Comparison of ENCODE assay signal across 17 cellular contexts in the genomic region with DNA sequence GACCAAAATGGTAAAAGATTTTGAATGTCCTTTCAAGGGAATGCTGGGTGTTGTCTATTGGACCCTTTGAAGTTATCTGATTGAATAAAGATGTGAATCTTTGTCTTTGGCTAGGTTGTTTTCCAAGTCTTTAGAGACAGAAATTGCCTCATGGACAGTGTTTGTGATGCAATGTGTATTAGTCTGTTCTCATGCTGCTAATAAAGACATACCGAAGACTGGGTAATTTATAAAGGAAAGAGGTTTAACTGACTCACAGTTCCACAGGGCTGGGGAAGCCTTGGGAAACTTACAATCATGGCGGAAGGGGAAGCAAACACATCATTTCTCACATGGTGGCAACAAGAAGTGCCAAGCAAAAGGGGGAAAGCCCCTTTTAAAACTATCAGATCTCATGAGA.
DNase-seq lines count a peak whose midpoint lies in the region; FAIRE-seq and TF ChIP-seq lines count a peak whose summit lies in the region.
"Had no signal": no experiment of that assay in that cellular context is flagged by ENCODE, and none has a peak within 500 bp of the region (broad histone marks: within the 10 kb centered on the region; RNA-seq: fewer than 3 reads in every experiment).

No MANE protein-coding gene starts in this region.

- H3K36me3 ChIP-seq in endodermal cell (ENCODE audit: control insufficient read depth, insufficient read depth, low read length) (peaks cover 20% of the 10 kb centered on the region), keratinocyte (ENCODE audit: control insufficient read depth in 2 of 2, extremely low read depth in 1 of 2, insufficient read depth in 2 of 2, low read length in 2 of 2) (peaks cover 0 to 2% of the 10 kb centered on the region in 2 experiments), suprapubic skin (no peaks in the 10 kb centered on the region), neuronal stem cell (replicated peaks in 1 of 2; ENCODE audit: control insufficient read depth in 2 of 2, insufficient read depth in 2 of 2, low read length in 2 of 2) (no peaks in the 10 kb centered on the region)
- H3K36me3 ChIP-seq: left ventricle myocardium inferior had no signal

- peaks cover 42% of the 10 kb centered on the region for H3K36me3 Mint-ChIP-seq in endodermal cell (ENCODE audit: low read depth)

- H3K27me3 ChIP-seq in endodermal cell (ENCODE audit: control insufficient read depth, insufficient read depth, low read length, poor library complexity, severe bottlenecking): no peaks in the 10 kb centered on the region
- H3K27me3 ChIP-seq in keratinocyte (ENCODE audit: control insufficient read depth, extremely low read depth, insufficient read depth, low read length): no peaks in the 10 kb centered on the region
- no peaks in the 10 kb centered on the region for H3K27me3 ChIP-seq in suprapubic skin
- H3K27me3 ChIP-seq in neuronal stem cell (ENCODE audit: control insufficient read depth in 3 of 3, insufficient read depth in 3 of 3, low read depth in 1 of 3, low read length in 3 of 3): no peaks in the 10 kb centered on the region
- H3K27me3 ChIP-seq: BLaER1 treated with 17β-estradiol and CSF1 and Interleukin-3, amounts not matched to agents 10 nM and 100 nM had no signal

- H2AK5ac ChIP-seq in neuronal stem cell (ENCODE audit: low read depth, low read length): no peak overlapping the region

- peak overlapping the region; percentile 66 for H3K4me3 ChIP-seq in endodermal cell (ENCODE audit: low read length)
- no peak overlapping the region for H3K4me3 ChIP-seq in keratinocyte (ENCODE audit: control insufficient read depth in 2 of 3, extremely low read depth in 1 of 3, insufficient read depth in 2 of 3, low read depth in 1 of 3, low read length in 3 of 3)
- H3K4me3 ChIP-seq in suprapubic skin: no peak overlapping the region
- no peak overlapping the region for H3K4me3 ChIP-seq in neuronal stem cell (ENCODE audit: low read length in 2 of 2)
- H3K4me3 ChIP-seq: BLaER1 treated with 17β-estradiol and CSF1 and Interleukin-3, amounts not matched to agents 10 nM and 100 nM; left ventricle myocardium inferior had no signal

- FAIRE-seq in GM12891 (lab: Jason Lieb, UNC) (peak; percentile 13), keratinocyte (lab: Jason Lieb, UNC) (no peak)

- H4K91ac ChIP-seq in neuronal stem cell (ENCODE audit: low read depth, low read length, poor library complexity): no peak overlapping the region

- H3K4ac ChIP-seq in neuronal stem cell (ENCODE audit: low read length): no peak overlapping the region

- H3K4me2 ChIP-seq in keratinocyte (ENCODE audit: control insufficient read depth, extremely low read depth, insufficient read depth, low read depth, low read length) (peak overlapping the region; percentile 87), neuronal stem cell (ENCODE audit: insufficient read depth, low read length, poor library complexity, severe bottlenecking) (no peak overlapping the region)
- H3K4me2 ChIP-seq: BLaER1 treated with 17β-estradiol and CSF1 and Interleukin-3, amounts not matched to agents 10 nM and 100 nM had no signal

- no peaks in the 10 kb centered on the region for H3K9me1 ChIP-seq in keratinocyte (ENCODE audit: control insufficient read depth, extremely low read depth, insufficient read depth, low read length)

- dilution Hi-C loops in keratinocyte (cut with MboI; ENCODE audit: extremely low pct_ligation_motif_present, low sequenced_read_pairs): no loop called here

- H3K4me1 Mint-ChIP-seq in endodermal cell: peaks cover 22% of the 10 kb centered on the region

- H3K23ac ChIP-seq in neuronal stem cell (ENCODE audit: low read depth, low read length, poor library complexity): no peak overlapping the region

- no peak overlapping the region for H2AFZ ChIP-seq in keratinocyte (ENCODE audit: control insufficient read depth, low read length)
- H2AFZ ChIP-seq in neuronal stem cell (ENCODE audit: low read length): no peak overlapping the region

- TF ChIP-seq EP300 in suprapubic skin (IDR thresholded peaks at IDR 0.05): no peak

- no peaks in the 10 kb centered on the region for H3K79me1 ChIP-seq in neuronal stem cell (ENCODE audit: low read depth, low read length)

- no peak overlapping the region for H3K4me3 Mint-ChIP-seq in endodermal cell
- H3K4me3 Mint-ChIP-seq: T-helper 2 cell treated with Interferon-gamma antibody and Interleukin-4, amounts not matched to agents 5 μg/mL and 100 μg/mL, for 36 hours had no signal

- H2BK5ac ChIP-seq in neuronal stem cell (ENCODE audit: low read length): no peak overlapping the region

- no peak overlapping the region for H4K8ac ChIP-seq in neuronal stem cell (ENCODE audit: low read depth, low read length)

- H3K27me3 Mint-ChIP-seq in endodermal cell (ENCODE audit: insufficient read depth): no peaks in the 10 kb centered on the region

- H3K14ac ChIP-seq in neuronal stem cell (ENCODE audit: low read length): no peak overlapping the region

- no peak overlapping the region for H2BK12ac ChIP-seq in neuronal stem cell (ENCODE audit: low read length)

- H3K79me2 ChIP-seq in keratinocyte (ENCODE audit: control insufficient read depth, insufficient read depth, low read length): peaks cover 52% of the 10 kb centered on the region

- DNase-seq in GM12891 (ENCODE audit: insufficient read length, low spot score): no peak
- DNase-seq in endodermal cell: no peak
- no peak for DNase-seq in keratinocyte (ENCODE audit: low read depth, low spot score)
- DNase-seq in suprapubic skin (ENCODE audit: low spot score in 2 of 2): no peak
- no peak for DNase-seq in NCI-H2107 treated with DMSO at 0.1 percent for 48 hours (lab: John Stamatoyannopoulos, UW; ENCODE audit: unreplicated experiment)
- no peak for DNase-seq in NCI-H2029 treated with DMSO at 0.1 percent for 48 hours (lab: John Stamatoyannopoulos, UW)
- DNase-seq in neuronal stem cell (ENCODE audit: low spot score): no peak
- no peak for DNase-seq in cerebellar nuclear complex (lab: John Stamatoyannopoulos, UW)
- DNase-seq: activated CD8-positive, alpha-beta memory T cell treated with anti-CD3 and anti-CD28 coated beads for 24 hours; caudate nucleus; effector memory CD4-positive, alpha-beta T cell; left ventricle myocardium inferior; NCI-H1417; NCI-H2171 treated with DMSO at 0.1 percent for 48 hours; stimulated activated CD8-positive, alpha-beta memory T cell treated with anti-CD3 and anti-CD28 coated beads, Interleukin-4, amount 100 ng/mL, for 48 hours had no signal

- H3K9me3 ChIP-seq in endodermal cell (ENCODE audit: control insufficient read depth, low read length) (peaks cover 66% of the 10 kb centered on the region), keratinocyte (ENCODE audit: control insufficient read depth, low read depth, low read length) (peaks cover 2% of the 10 kb centered on the region), suprapubic skin (no peaks in the 10 kb centered on the region), neuronal stem cell (replicated peaks in 1 of 2; ENCODE audit: control insufficient read depth in 2 of 2, insufficient read depth in 1 of 2, low read depth in 1 of 2, low read length in 2 of 2) (peaks cover 5 to 26% of the 10 kb centered on the region in 2 donors)
- H3K9me3 ChIP-seq: left ventricle myocardium inferior had no signal

- peaks cover 56% of the 10 kb centered on the region for H3K9me3 Mint-ChIP-seq in endodermal cell

- H3K18ac ChIP-seq in neuronal stem cell (ENCODE audit: low read length): no peak overlapping the region

- H3K27ac ChIP-seq in endodermal cell (ENCODE audit: low read depth, low read length) (no peak overlapping the region), keratinocyte (ENCODE audit: control insufficient read depth, insufficient read depth, low read length) (peak overlapping the region; percentile 93), suprapubic skin (peak overlapping the region; percentile 66), neuronal stem cell (replicated peaks; ENCODE audit: low read length) (no peak overlapping the region)
- H3K27ac ChIP-seq: BLaER1 treated with 17β-estradiol and CSF1 and Interleukin-3, amounts not matched to agents 10 nM and 100 nM; left ventricle myocardium inferior had no signal

- no peak overlapping the region for H2BK120ac ChIP-seq in neuronal stem cell (ENCODE audit: low read depth, low read length)

- H3K27ac Mint-ChIP-seq in endodermal cell: peak overlapping the region; percentile 45
- H3K27ac Mint-ChIP-seq: T-helper 2 cell treated with Interferon-gamma antibody and Interleukin-4, amounts not matched to agents 5 μg/mL and 100 μg/mL, for 36 hours had no signal

- no peaks in the 10 kb centered on the region for H4K20me1 ChIP-seq in keratinocyte (ENCODE audit: control insufficient read depth, extremely low read depth, insufficient read depth, low read length)

- H3K9ac ChIP-seq in endodermal cell (ENCODE audit: extremely low read depth, low read length, poor library complexity, severe bottlenecking): no peak overlapping the region
- no peak overlapping the region for H3K9ac ChIP-seq in keratinocyte (ENCODE audit: control insufficient read depth, extremely low read depth, insufficient read depth, low read length)
- no peak overlapping the region for H3K9ac ChIP-seq in neuronal stem cell (ENCODE audit: low read depth, low read length, poor library complexity)
- H3K9ac ChIP-seq: BLaER1 treated with 17β-estradiol and CSF1 and Interleukin-3, amounts not matched to agents 10 nM and 100 nM had no signal

- H2BK15ac ChIP-seq in neuronal stem cell (ENCODE audit: low read length): no peak overlapping the region

- H3K4me1 ChIP-seq in endodermal cell (ENCODE audit: control insufficient read depth, insufficient read depth, low read length) (peaks cover 10% of the 10 kb centered on the region), keratinocyte (ENCODE audit: control insufficient read depth, extremely low read depth, insufficient read depth, low read length) (peaks cover 26% of the 10 kb centered on the region), suprapubic skin (peaks cover 19% of the 10 kb centered on the region), neuronal stem cell (ENCODE audit: control insufficient read depth in 2 of 2, insufficient read depth in 1 of 2, low read depth in 1 of 2, low read length in 2 of 2) (peaks cover 7 to 22% of the 10 kb centered on the region in 2 donors)

- TF ChIP-seq CTCF in endodermal cell (conservative IDR thresholded peaks at IDR 0.05) (no peak), keratinocyte (optimal IDR thresholded peaks at IDR 0.05 in 1 of 3, IDR thresholded peaks at IDR 0.05 in 1 of 3, conservative IDR thresholded peaks at IDR 0.05 in 1 of 3; ENCODE audit: extremely low read depth in 1 of 3, insufficient read depth in 2 of 3, low read length in 3 of 3) (no peak), suprapubic skin (IDR thresholded peaks at IDR 0.05) (no peak)

- TF ChIP-seq POLR2A in GM12891 (IDR thresholded peaks at IDR 0.05; ENCODE audit: low read depth, low read length): no peak
- TF ChIP-seq POLR2A in suprapubic skin (IDR thresholded peaks at IDR 0.05): no peak

- WGBS in endodermal cell (ENCODE audit: insufficient coverage in 1 of 2, insufficient read length in 1 of 2), 2 experiments: 94 to 96% methylated on average over 2 of the region's 2 CpGs
- 48% methylated on average over 2 of the region's 2 CpGs for WGBS in suprapubic skin
- WGBS in neuronal stem cell (ENCODE audit: extremely low coverage in 2 of 2, insufficient read length in 2 of 2, insufficient replicate concordance in 1 of 2), 2 donors: no CpG with 5 or more reads among the region's 2 CpGs

TF ChIP-seq in GM12891, 5 proteins besides CTCF, POLR2A, EP300 and RAD21 (continues in another document):
- no peak for TF ChIP-seq POLR2AphosphoS5 (IDR thresholded peaks at IDR 0.05; ENCODE audit: low read depth, low read length)
- no peak for TF ChIP-seq PAX5 (IDR thresholded peaks at IDR 0.05; ENCODE audit: insufficient read depth, low read length, severe bottlenecking)

Comparison
In these comparisons a context has a peak if more than half of its experiments do, and no peak if none do; other contexts are left out.
1. H3K27ac ChIP-seq: peak in keratinocyte (single experiment) and suprapubic skin (single experiment); none in endodermal cell (single experiment) and neuronal stem cell (single experiment).